8 cellular contexts compared by ENCODE assay signal in the genomic region with DNA sequence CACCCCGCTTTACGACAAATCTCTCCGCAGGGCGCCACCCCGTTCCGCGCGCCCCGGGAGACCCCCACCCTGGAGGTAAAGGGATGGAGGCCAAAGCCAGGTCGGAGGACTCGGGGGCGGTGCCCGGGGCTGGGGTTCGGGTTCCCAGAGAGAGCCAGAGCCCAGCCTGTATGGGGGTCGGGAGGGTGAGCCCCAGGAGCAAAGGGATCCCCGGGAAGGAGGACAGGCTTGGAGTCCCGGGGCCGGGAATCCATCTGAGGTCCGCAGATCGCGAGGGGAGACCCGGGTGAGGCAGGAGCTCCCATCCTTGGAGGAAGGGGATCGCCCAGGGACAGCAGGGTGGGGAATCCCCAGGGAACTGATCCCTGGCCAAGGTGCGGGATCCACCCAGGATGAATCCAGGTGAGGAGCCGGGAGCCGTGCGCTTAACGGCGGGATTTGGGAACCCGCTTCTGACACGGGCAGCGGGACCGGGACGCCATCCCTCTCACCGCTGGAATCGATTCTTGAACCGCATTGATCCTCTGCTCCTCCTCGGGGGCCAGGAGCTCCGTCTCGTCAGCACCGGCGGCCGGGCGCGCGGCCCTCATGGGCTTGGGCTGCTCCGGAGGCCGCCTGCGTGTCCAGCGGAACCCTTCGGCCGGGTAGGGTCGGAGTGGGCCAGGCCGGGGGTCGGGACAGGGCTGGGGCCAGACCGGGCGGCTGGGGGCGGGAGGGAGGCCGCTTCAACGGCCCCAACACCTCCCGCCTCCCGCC.
DNase-seq lines count a peak whose midpoint lies in the region; ATAC-seq and TF ChIP-seq lines count a peak whose summit lies in the region.

A gene with protein sequence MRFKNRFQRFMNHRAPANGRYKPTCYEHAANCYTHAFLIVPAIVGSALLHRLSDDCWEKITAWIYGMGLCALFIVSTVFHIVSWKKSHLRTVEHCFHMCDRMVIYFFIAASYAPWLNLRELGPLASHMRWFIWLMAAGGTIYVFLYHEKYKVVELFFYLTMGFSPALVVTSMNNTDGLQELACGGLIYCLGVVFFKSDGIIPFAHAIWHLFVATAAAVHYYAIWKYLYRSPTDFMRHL (minus strand): TSS at position 657 of the 756 bp plus-strand sequence. CDS start 140 bp downstream, at position 517.

- peak within 1 kb of the TSS; percentile 25 for H3K27ac ChIP-seq in neutrophil

- H3K27me3 ChIP-seq in neutrophil: peaks cover 49% of the 10 kb centered on the region

- H3K4me3 ChIP-seq in foreskin fibroblast (ENCODE audit: low read depth in 1 of 2, low read length in 2 of 2) (peak within 1 kb of the TSS; percentile 87 to 91), neutrophil (ENCODE audit: low read depth in 1 of 2, low read length in 1 of 2) (peak within 1 kb of the TSS; percentile 75 to 79)

- ATAC-seq in GM21529 (IDR thresholded peaks at IDR 0.05; ENCODE audit: unreplicated experiment): peak; percentile 26

- H3K9me3 ChIP-seq in neutrophil: no peaks in the 10 kb centered on the region

- no peaks in the 10 kb centered on the region for H3K36me3 ChIP-seq in neutrophil

- DNase-seq in GM03348 (ENCODE audit: low spot score) (peak; percentile 38), HuH-7.5 (ENCODE audit: low spot score) (peak; percentile 58), foreskin fibroblast (no peak), cortex of kidney (lab: John Stamatoyannopoulos, UW) (no peak)
- peak; percentile 4 to 6 for DNase-seq in activated CD4-positive, alpha-beta T cell treated with anti-CD3 and anti-CD28 coated beads, Interleukin-2, amount 50 U/mL, for 24 hours (ENCODE audit: low read depth in 1 of 2, low spot score in 1 of 2)
- no peak for DNase-seq in effector CD8-positive, alpha-beta T cell (lab: John Stamatoyannopoulos, UW)

- TF ChIP-seq CTCF in foreskin fibroblast (IDR thresholded peaks at IDR 0.05; ENCODE audit: low read depth, low read length): no peak
- no peak for TF ChIP-seq CTCF in neutrophil (IDR thresholded peaks at IDR 0.05)

- H3K4me1 ChIP-seq in neutrophil (ENCODE audit: control insufficient read depth in 1 of 2, insufficient read depth in 1 of 2, low read depth in 1 of 2, low read length in 1 of 2): peaks cover 20 to 22% of the 10 kb centered on the region in 2 experiments

Comparison
In these comparisons a context has a peak if more than half of its experiments do, and no peak if none do; other contexts are left out.
1. DNase-seq: peak in GM03348 (single experiment), HuH-7.5 (single experiment) and activated CD4-positive, alpha-beta T cell treated with anti-CD3 and anti-CD28 coated beads, Interleukin-2, amount 50 U/mL, for 24 hours (2 of 2); none in foreskin fibroblast (0 of 2), effector CD8-positive, alpha-beta T cell (single experiment) and cortex of kidney (single experiment).